ENCODE assay signal across 15 cellular contexts in the genomic region with DNA sequence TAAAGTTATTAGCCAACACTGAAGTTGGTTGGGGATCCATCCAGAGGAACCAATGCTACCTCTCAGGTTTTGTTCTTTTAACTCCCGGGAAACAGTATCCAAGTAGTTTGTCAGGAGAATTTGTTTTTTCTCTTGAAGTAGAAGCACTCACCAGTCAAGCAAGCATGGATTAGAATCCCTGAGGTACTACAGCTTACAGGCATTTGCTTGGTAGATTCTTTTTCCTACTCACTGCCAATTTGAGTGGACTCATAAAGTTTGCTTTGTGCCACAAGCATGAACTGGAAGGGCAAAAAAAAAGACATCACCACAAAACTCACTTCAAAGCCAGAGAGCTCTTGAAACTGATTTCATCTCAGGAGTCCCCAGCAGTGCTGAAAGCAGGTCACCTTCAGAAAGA.
DNase-seq lines count a peak whose midpoint lies in the region; ATAC-seq and TF ChIP-seq lines count a peak whose summit lies in the region.
"Had no signal": no experiment of that assay in that cellular context is flagged by ENCODE, and none has a peak within 500 bp of the region (broad histone marks: within the 10 kb centered on the region; RNA-seq: fewer than 3 reads in every experiment).

No MANE protein-coding gene starts in this region.

- CTCF ChIA-PET in A673 (lab: Charles Lee), result no interaction called here

- no peak overlapping the region for H3K4me3 ChIP-seq in upper lobe of right lung
- no peak overlapping the region for H3K4me3 ChIP-seq in WERI-Rb-1 (ENCODE audit: low read depth, low read length)
- no peak overlapping the region for H3K4me3 ChIP-seq in A673 (ENCODE audit: low read depth, low read length, poor library complexity, severe bottlenecking)
- H3K4me3 ChIP-seq: GM23248, HAP-1 had no signal

- ATAC-seq in upper lobe of right lung, result peak; percentile 55

- H3K9me3 ChIP-seq in upper lobe of right lung (no peaks in the 10 kb centered on the region), WERI-Rb-1 (ENCODE audit: severe bottlenecking) (no peaks in the 10 kb centered on the region), A673 (ENCODE audit: low read depth, low read length, poor library complexity, severe bottlenecking) (no peaks in the 10 kb centered on the region)
- H3K9me3 ChIP-seq: BE2C, Caco-2, HAP-1 had no signal

- DNase-seq in DMS53 treated with DMSO at 0.1 percent for 48 hours (lab: John Stamatoyannopoulos, UW; ENCODE audit: unreplicated experiment), result peak; percentile 32
- DNase-seq in NCI-H187 treated with DMSO at 0.1 percent for 48 hours (lab: John Stamatoyannopoulos, UW), result peak; percentile 73
- DNase-seq in NCI-H510A treated with DMSO at 0.1 percent for 48 hours (lab: John Stamatoyannopoulos, UW), result peak; percentile 8
- DNase-seq in upper lobe of right lung, result no peak
- no peak for DNase-seq in WERI-Rb-1
- no peak for DNase-seq in A673 (ENCODE audit: low spot score)
- DNase-seq in NOMO-1 (lab: John Stamatoyannopoulos, UW; ENCODE audit: unreplicated experiment in 2 of 2), result no peak
- DNase-seq: 8988T; ACHN; BE2C; C1 segment of cervical spinal cord; Caco-2; CD4-positive, alpha-beta T cell; GM23248 had no signal

- H3K27ac ChIP-seq in upper lobe of right lung, result no peak overlapping the region
- H3K27ac ChIP-seq in WERI-Rb-1, result no peak overlapping the region
- no peak overlapping the region for H3K27ac ChIP-seq in A673 (ENCODE audit: low read depth, low read length, poor library complexity, severe bottlenecking)
- H3K27ac ChIP-seq: GM23248 had no signal

- H3K27me3 ChIP-seq in upper lobe of right lung (no peaks in the 10 kb centered on the region), WERI-Rb-1 (ENCODE audit: insufficient read depth, low read depth, severe bottlenecking) (no peaks in the 10 kb centered on the region), A673 (replicated peaks; ENCODE audit: insufficient read depth, low read depth, low read length, poor library complexity) (no peaks in the 10 kb centered on the region)
- H3K27me3 ChIP-seq: BE2C had no signal

- H3K36me3 ChIP-seq in upper lobe of right lung (no peaks in the 10 kb centered on the region), WERI-Rb-1 (no peaks in the 10 kb centered on the region), A673 (ENCODE audit: insufficient read depth, low read length, poor library complexity, severe bottlenecking) (no peaks in the 10 kb centered on the region)
- H3K36me3 ChIP-seq: BE2C, HAP-1 had no signal

- intact Hi-C loops in upper lobe of right lung (cut with DNase I) (no loop called here), A673 (cut with micrococcal nuclease; ENCODE audit: unreplicated experiment) (no loop called here)

- POLR2A ChIA-PET in A673 (lab: Charles Lee; ENCODE audit: low non-redundant PET), result no interaction called here

- TF ChIP-seq CTCF in upper lobe of right lung (IDR thresholded peaks at IDR 0.05), result no peak
- no peak for TF ChIP-seq CTCF in WERI-Rb-1 (IDR thresholded peaks at IDR 0.05; ENCODE audit: low read depth, low read length)
- TF ChIP-seq CTCF in A673 (conservative IDR thresholded peaks at IDR 0.05; ENCODE audit: low read depth, low read length), result no peak

- H3K4me1 ChIP-seq in upper lobe of right lung, result no peaks in the 10 kb centered on the region
- no peaks in the 10 kb centered on the region for H3K4me1 ChIP-seq in A673 (ENCODE audit: insufficient read depth, low read length, poor library complexity, severe bottlenecking)
- H3K4me1 ChIP-seq: BE2C, Caco-2, HAP-1 had no signal

- BruUV-seq in A673 (replicated peaks; lab: Mats Ljungman, UMichigan), result no TSS peak

Comparison
In these comparisons a context has a peak if more than half of its experiments do, and no peak if none do; other contexts are left out.
1. DNase-seq: peak in DMS53 treated with DMSO at 0.1 percent for 48 hours (single experiment), NCI-H187 treated with DMSO at 0.1 percent for 48 hours (single experiment) and NCI-H510A treated with DMSO at 0.1 percent for 48 hours (single experiment); none in upper lobe of right lung (single experiment), WERI-Rb-1 (single experiment), A673 (single experiment) and NOMO-1 (0 of 2).